In genomic region chr19:52322429-52322828, GRCh38 we compare ENCODE assay signal across 11 cellular contexts. TPM values are rescaled to one million over a fixed set of nuclear protein-coding genes. Genes with fewer than 3 reads are reported as not detected.
"Had no signal": no experiment of that assay in that cellular context is flagged by ENCODE, and none has a peak within 500 bp of the region (broad histone marks: within the 10 kb centered on the region; RNA-seq: fewer than 3 reads in every experiment).

No MANE protein-coding gene starts in this region.

- DNase-seq: activated CD4-positive, alpha-beta T cell treated with anti-CD3 and anti-CD28 coated beads, Interleukin-2, amount 10 ng/mL, durations not matched to agents 7 days and 5 days; activated naive CD4-positive, alpha-beta T cell treated with anti-CD3 and anti-CD28 coated beads, Interleukin-2, amount 50 U/mL, for 16 hours; central memory CD4-positive, alpha-beta T cell; pancreas; transverse colon had no signal

- H3K4me3 Mint-ChIP-seq: activated CD4-positive, alpha-beta T cell treated with anti-CD3 and anti-CD28 coated beads, Interleukin-2, amount 10 ng/mL, durations not matched to agents 7 days and 5 days; memory B cell; WTC11 had no signal

- H3K27me3 ChIP-seq: pancreas, transverse colon had no signal

- H3K4me1 Mint-ChIP-seq: activated CD4-positive, alpha-beta T cell treated with anti-CD3 and anti-CD28 coated beads, Interleukin-2, amount 10 ng/mL, durations not matched to agents 7 days and 5 days; memory B cell; WTC11 had no signal

- H3K4me3 ChIP-seq: pancreas, skin epidermis, transverse colon had no signal

- H3K27ac Mint-ChIP-seq: activated CD4-positive, alpha-beta T cell treated with anti-CD3 and anti-CD28 coated beads, Interleukin-2, amount 10 ng/mL, durations not matched to agents 7 days and 5 days; activated T-helper 2 cell treated with anti-CD3 and anti-CD28 coated beads, Interferon-gamma antibody, Interleukin-2, Interleukin-4, amounts not matched to agents 10 μg/mL and 5 μg/mL and 100 μg/mL, durations not matched to agents 14 hours and 24 hours and 36 hours; memory B cell; WTC11 had no signal

- H3K27me3 Mint-ChIP-seq: activated CD4-positive, alpha-beta T cell treated with anti-CD3 and anti-CD28 coated beads, Interleukin-2, amount 10 ng/mL, durations not matched to agents 7 days and 5 days; memory B cell had no signal

- FAIRE-seq: islet of Langerhans, pancreas had no signal

- H3K4me1 ChIP-seq: pancreas, transverse colon had no signal

- ATAC-seq: left lobe of liver, pancreas, WTC11 had no signal

- H3K27ac ChIP-seq: pancreas, skin epidermis, transverse colon had no signal

RNA-seq across cellular contexts. Expression of gene ZNF610, which starts 13.6 kb away (rescaled TPM):
- total RNA-seq: left lobe of liver had no signal
